In genomic region chr2:128693630-128694029, GRCh38 we compare ENCODE assay signal across 29 cellular contexts.
"Had no signal": no experiment of that assay in that cellular context is flagged by ENCODE, and none has a peak within 500 bp of the region (broad histone marks: within the 10 kb centered on the region; RNA-seq: fewer than 3 reads in every experiment).

No MANE protein-coding gene starts in this region.

- ATAC-seq: effector memory CD8-positive, alpha-beta T cell; heart right ventricle; left colon; lower lobe of right lung; naive thymus-derived CD8-positive, alpha-beta T cell; right lobe of liver had no signal

- H3K4me3 ChIP-seq: coronary artery, esophagus squamous epithelium, heart right ventricle, left ventricle myocardium inferior, lower lobe of right lung, pancreas, right lobe of liver, stomach, thyroid gland had no signal

- H3K27ac Mint-ChIP-seq: effector memory CD8-positive, alpha-beta T cell; nephron progenitor cell had no signal

- H3K36me3 ChIP-seq: esophagus squamous epithelium, heart right ventricle, left ventricle myocardium inferior, lower lobe of right lung, pancreas, right lobe of liver, stomach, thyroid gland had no signal

- H3K9me3 ChIP-seq: esophagus squamous epithelium, heart right ventricle, left ventricle myocardium inferior, lower lobe of right lung, pancreas, right lobe of liver, stomach, thyroid gland had no signal

- DNase-seq: dermis blood vessel endothelial cell; effector memory CD8-positive, alpha-beta T cell; erythroblast; esophagus squamous epithelium; foreskin melanocyte; glutamatergic neuron; heart right ventricle; hippocampal formation; left colon; left ventricle myocardium inferior; lower lobe of right lung; naive thymus-derived CD8-positive, alpha-beta T cell; nephron progenitor cell; occipital lobe; pancreas; retina; right lobe of liver; small intestine; stimulated activated CD4-positive, alpha-beta T cell treated with anti-CD3 and anti-CD28 coated beads, Interleukin-12 subunit alpha, Interleukin-12 subunit beta, amount 100 ng/mL, for 4 hours; stimulated activated CD4-positive, alpha-beta T cell treated with anti-CD3 and anti-CD28 coated beads, Interleukin-1b, Interleukin-23, amount 100 ng/mL, for 48 hours; stimulated activated CD4-positive, alpha-beta T cell treated with anti-CD3 and anti-CD28 coated beads, Interleukin-4, amount 100 ng/mL, for 1 hour; stimulated activated CD8-positive, alpha-beta memory T cell treated with anti-CD3 and anti-CD28 coated beads, Interleukin-4, amount 100 ng/mL, for 48 hours; stimulated activated naive CD4-positive, alpha-beta T cell treated with Interleukin-2 at 50 U/mL for 16 hours; stomach; thyroid gland; trophoblast cell had no signal

- H3K9me3 Mint-ChIP-seq: effector memory CD8-positive, alpha-beta T cell; naive thymus-derived CD8-positive, alpha-beta T cell; nephron progenitor cell had no signal

- FAIRE-seq: endometrium, islet of Langerhans, pancreas, small intestine had no signal

- H3K27me3 ChIP-seq: pancreas, right lobe of liver, stomach, thyroid gland had no signal

- H3K36me3 Mint-ChIP-seq: naive thymus-derived CD8-positive, alpha-beta T cell had no signal

- H3K4me3 Mint-ChIP-seq: effector memory CD8-positive, alpha-beta T cell; naive thymus-derived CD8-positive, alpha-beta T cell; nephron progenitor cell had no signal

- H3K27ac ChIP-seq: esophagus squamous epithelium, heart right ventricle, left ventricle myocardium inferior, lower lobe of right lung, pancreas, right lobe of liver, stomach, thyroid gland had no signal

- H3K4me1 ChIP-seq: esophagus squamous epithelium, heart right ventricle, left ventricle myocardium inferior, lower lobe of right lung, pancreas, right lobe of liver, stomach, thyroid gland had no signal

- H3K4me1 Mint-ChIP-seq: nephron progenitor cell had no signal
